Comparison of ENCODE assay signal across 8 cellular contexts in the genomic region with DNA sequence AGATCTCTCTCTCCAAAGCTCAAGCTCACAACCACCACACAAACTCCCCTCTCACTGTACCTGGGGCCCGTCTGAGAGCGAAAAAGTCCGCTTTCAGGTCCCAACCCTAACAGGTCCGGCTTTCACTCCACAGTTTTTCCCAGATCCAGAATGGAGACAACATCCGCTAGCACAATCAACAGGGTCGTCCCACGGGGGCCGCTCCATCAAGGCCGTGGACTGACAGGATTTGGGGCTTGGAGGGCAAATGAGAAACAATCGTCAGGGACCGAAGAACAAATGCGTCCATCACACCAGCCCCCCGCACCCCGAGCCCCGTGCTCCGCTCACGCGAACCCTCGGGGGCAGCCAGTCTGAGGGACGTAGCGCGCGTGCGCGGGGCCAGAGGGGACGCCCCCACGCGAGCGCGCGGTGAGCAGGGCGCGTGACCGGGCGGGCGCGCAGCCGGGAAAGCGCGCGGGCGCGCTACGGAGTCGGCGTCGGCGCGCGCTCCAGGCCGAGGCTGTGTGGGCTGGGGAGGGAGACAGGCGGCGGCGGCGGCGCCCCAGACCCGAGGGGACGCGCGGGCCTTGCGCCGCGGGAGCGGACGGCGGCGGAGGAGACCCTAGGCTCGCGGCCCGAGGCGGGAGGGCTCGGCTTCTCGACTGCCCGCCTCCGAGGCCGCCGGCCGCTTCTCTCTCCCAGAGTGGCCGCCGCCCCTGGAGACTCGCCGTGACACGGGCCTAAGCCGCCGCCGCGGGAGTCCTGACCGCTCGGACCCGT. TPM values are rescaled to one million over a fixed set of nuclear protein-coding genes. Genes with fewer than 3 reads are reported as not detected.
DNase-seq lines count a peak whose midpoint lies in the region; ATAC-seq, FAIRE-seq and TF ChIP-seq lines count a peak whose summit lies in the region.

SLK (plus strand) TSS at position 470 of the 762 bp plus-strand sequence. CDS start 606 bp downstream, outside the sequence.

- H3K36me3 ChIP-seq in muscle layer of duodenum (ENCODE audit: control insufficient read depth in 1 of 2, insufficient read depth in 2 of 2, low read length in 2 of 2): no peaks in the 10 kb centered on the region

- H3K4me1 ChIP-seq in muscle layer of duodenum (ENCODE audit: control insufficient read depth in 1 of 2, insufficient read depth in 2 of 2, low read length in 2 of 2): peaks cover 6 to 10% of the 10 kb centered on the region in 2 donors

- ATAC-seq in GM21367 (IDR thresholded peaks at IDR 0.05; ENCODE audit: unreplicated experiment) (peak; percentile 67), esophagus mucosa (peak; percentile 98)
- ATAC-seq in activated T-cell treated with anti-CD3 and anti-CD28 coated beads, Interleukin-2, amount 50 U/mL, for 4 hours: peak; percentile 86 to 87

- peak; percentile 76 for DNase-seq in Calu3
- DNase-seq in HTR-8/SVneo (ENCODE audit: insufficient read length, low spot score): peak; percentile 84
- DNase-seq in activated T-cell treated with anti-CD3 and anti-CD28 coated beads, Interleukin-2, amount 50 U/mL, for 4 hours: peak; percentile 79
- DNase-seq in stimulated activated CD8-positive, alpha-beta memory T cell treated with anti-CD3 and anti-CD28 coated beads, Interleukin-7, amount 100 ng/mL, for 24 hours (ENCODE audit: low read depth): peak; percentile 58

- CTCF ChIA-PET in Calu3 (lab: Charles Lee): no interaction called here

- BruUV-seq in Calu3 (replicated peaks; lab: Mats Ljungman, UMichigan): no TSS peak

- peak within 1 kb of the TSS; percentile 86 for H3K27ac Mint-ChIP-seq in Calu3 (ENCODE audit: unreplicated experiment)

- intact Hi-C loops in Calu3 (cut with micrococcal nuclease; ENCODE audit: unreplicated experiment): no loop called here

- H3K27me3 Mint-ChIP-seq in Calu3 (ENCODE audit: unreplicated experiment): no peaks in the 10 kb centered on the region
- no peaks in the 10 kb centered on the region for H3K27me3 Mint-ChIP-seq in activated T-cell treated with anti-CD3 and anti-CD28 coated beads, Interleukin-2, amount 50 U/mL, for 4 hours (ENCODE audit: low read depth)

- peak within 1 kb of the TSS; percentile 93 to 99 for H3K4me3 ChIP-seq in muscle layer of duodenum (ENCODE audit: low read depth in 1 of 2, low read length in 2 of 2)

- peak; percentile 98 for FAIRE-seq in HTR-8/SVneo (lab: Jason Lieb, UNC)

- H3K36me3 Mint-ChIP-seq in Calu3 (ENCODE audit: insufficient read depth, unreplicated experiment): peaks cover 48% of the 10 kb centered on the region
- H3K36me3 Mint-ChIP-seq in activated T-cell treated with anti-CD3 and anti-CD28 coated beads, Interleukin-2, amount 50 U/mL, for 4 hours (ENCODE audit: insufficient read depth): no peaks in the 10 kb centered on the region

- no peak for TF ChIP-seq CTCF in Calu3 (IDR thresholded peaks at IDR 0.05; ENCODE audit: unreplicated experiment)

- peaks cover 6% of the 10 kb centered on the region for H3K4me1 Mint-ChIP-seq in Calu3 (ENCODE audit: low read depth, unreplicated experiment)
- H3K4me1 Mint-ChIP-seq in activated T-cell treated with anti-CD3 and anti-CD28 coated beads, Interleukin-2, amount 50 U/mL, for 4 hours (ENCODE audit: low read depth): peaks cover 34% of the 10 kb centered on the region

- H3K9me3 Mint-ChIP-seq in Calu3 (ENCODE audit: low read depth, unreplicated experiment): no peaks in the 10 kb centered on the region
- no peaks in the 10 kb centered on the region for H3K9me3 Mint-ChIP-seq in activated T-cell treated with anti-CD3 and anti-CD28 coated beads, Interleukin-2, amount 50 U/mL, for 4 hours

- no peaks in the 10 kb centered on the region for H3K9me3 ChIP-seq in muscle layer of duodenum (ENCODE audit: control insufficient read depth in 1 of 2, low read length in 2 of 2)

- peak within 1 kb of the TSS; percentile 90 for H3K27ac ChIP-seq in muscle layer of duodenum (ENCODE audit: low read length)

- H3K27me3 ChIP-seq in muscle layer of duodenum (ENCODE audit: low read depth, low read length): no peaks in the 10 kb centered on the region

- H3K4me3 Mint-ChIP-seq in Calu3 (ENCODE audit: low read depth, unreplicated experiment): peak within 1 kb of the TSS; percentile 93
- H3K4me3 Mint-ChIP-seq in activated T-cell treated with anti-CD3 and anti-CD28 coated beads, Interleukin-2, amount 50 U/mL, for 4 hours: peak within 1 kb of the TSS; percentile 94

TF ChIP-seq in PFSK-1, 5 proteins besides CTCF, POLR2A, EP300 and RAD21:
- TF ChIP-seq SIN3A (IDR thresholded peaks at IDR 0.05; ENCODE audit: borderline replicate concordance, insufficient read depth, low read length): no peak
- TF ChIP-seq FOXP2 (optimal IDR thresholded peaks at IDR 0.05; ENCODE audit: borderline replicate concordance, extremely low read depth, extremely low read length, insufficient read depth): peak; percentile 45
- TF ChIP-seq TAF1 (IDR thresholded peaks at IDR 0.05; ENCODE audit: borderline replicate concordance, insufficient read depth, low read length): peak; percentile 63; the same call in 1 of the 2 replicates
- TF ChIP-seq, protein P1, sequence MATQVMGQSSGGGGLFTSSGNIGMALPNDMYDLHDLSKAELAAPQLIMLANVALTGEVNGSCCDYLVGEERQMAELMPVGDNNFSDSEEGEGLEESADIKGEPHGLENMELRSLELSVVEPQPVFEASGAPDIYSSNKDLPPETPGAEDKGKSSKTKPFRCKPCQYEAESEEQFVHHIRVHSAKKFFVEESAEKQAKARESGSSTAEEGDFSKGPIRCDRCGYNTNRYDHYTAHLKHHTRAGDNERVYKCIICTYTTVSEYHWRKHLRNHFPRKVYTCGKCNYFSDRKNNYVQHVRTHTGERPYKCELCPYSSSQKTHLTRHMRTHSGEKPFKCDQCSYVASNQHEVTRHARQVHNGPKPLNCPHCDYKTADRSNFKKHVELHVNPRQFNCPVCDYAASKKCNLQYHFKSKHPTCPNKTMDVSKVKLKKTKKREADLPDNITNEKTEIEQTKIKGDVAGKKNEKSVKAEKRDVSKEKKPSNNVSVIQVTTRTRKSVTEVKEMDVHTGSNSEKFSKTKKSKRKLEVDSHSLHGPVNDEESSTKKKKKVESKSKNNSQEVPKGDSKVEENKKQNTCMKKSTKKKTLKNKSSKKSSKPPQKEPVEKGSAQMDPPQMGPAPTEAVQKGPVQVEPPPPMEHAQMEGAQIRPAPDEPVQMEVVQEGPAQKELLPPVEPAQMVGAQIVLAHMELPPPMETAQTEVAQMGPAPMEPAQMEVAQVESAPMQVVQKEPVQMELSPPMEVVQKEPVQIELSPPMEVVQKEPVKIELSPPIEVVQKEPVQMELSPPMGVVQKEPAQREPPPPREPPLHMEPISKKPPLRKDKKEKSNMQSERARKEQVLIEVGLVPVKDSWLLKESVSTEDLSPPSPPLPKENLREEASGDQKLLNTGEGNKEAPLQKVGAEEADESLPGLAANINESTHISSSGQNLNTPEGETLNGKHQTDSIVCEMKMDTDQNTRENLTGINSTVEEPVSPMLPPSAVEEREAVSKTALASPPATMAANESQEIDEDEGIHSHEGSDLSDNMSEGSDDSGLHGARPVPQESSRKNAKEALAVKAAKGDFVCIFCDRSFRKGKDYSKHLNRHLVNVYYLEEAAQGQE (IDR thresholded peaks at IDR 0.05; ENCODE audit: insufficient read depth in 1 of 2, low read depth in 2 of 2, low read length in 2 of 2): no peak

RNA-seq across cellular contexts. Expression of gene SLK, which starts in this region (rescaled TPM):
- total RNA-seq in Calu3 (2022) (25.6 and 31.2 TPM in 2 replicates), esophagus mucosa (54.1 TPM)
- 12.8 TPM for polyA plus RNA-seq in PFSK-1 (2012; ENCODE audit: insufficient read length, low read depth)
- total RNA-seq in activated T-cell treated with anti-CD3 and anti-CD28 coated beads, Interleukin-2, amount 50 U/mL, for 4 hours: 10 to 100 TPM; 18.8 to 19.8 (median 19.4) TPM

Comparison
In these comparisons a context has a peak if more than half of its experiments do, and no peak if none do; other contexts are left out.
1. Peak in every context shown above with its lines: DNase-seq, ATAC-seq, H3K4me3 ChIP-seq and H3K27ac ChIP-seq.